Comparison of ENCODE assay signal across 1 cellular context in genomic region chr6:36302227-36302976, GRCh38.
TF ChIP-seq lines count a peak whose summit lies in the region.

No MANE protein-coding gene starts in this region.

TF ChIP-seq in K562, 482 proteins besides CTCF, POLR2A, EP300 and RAD21 (continued from another document and continues in another):
- TF ChIP-seq ZNF263 (CRISPR knock-in tag; IDR thresholded peaks at IDR 0.05; ENCODE audit: borderline replicate concordance): no peak
- TF ChIP-seq HOXB6 (CRISPR knock-in tag; IDR thresholded peaks at IDR 0.05; ENCODE audit: borderline replicate concordance): no peak
- TF ChIP-seq TSC22D4 (tag; IDR thresholded peaks at IDR 0.05): no peak
- no peak for TF ChIP-seq ZNF586 (CRISPR knock-in tag; conservative IDR thresholded peaks at IDR 0.05)
- no peak for TF ChIP-seq DNMT1 (IDR thresholded peaks at IDR 0.05)
- peak; percentile 27 for TF ChIP-seq ZFP36 (IDR thresholded peaks at IDR 0.05; ENCODE audit: low read depth, low read length, partially characterized antibody)
- TF ChIP-seq ZBTB2 (IDR thresholded peaks at IDR 0.05): no peak
- no peak for TF ChIP-seq E2F3 (CRISPR knock-in tag; IDR thresholded peaks at IDR 0.05)
- TF ChIP-seq U2AF1 (optimal IDR thresholded peaks at IDR 0.05; ENCODE audit: low read depth, low read length): no peak
- no peak for TF ChIP-seq ZNF589 (CRISPR knock-in tag; IDR thresholded peaks at IDR 0.05; ENCODE audit: low read depth)
- TF ChIP-seq ZBTB49 (CRISPR knock-in tag; IDR thresholded peaks at IDR 0.05; ENCODE audit: borderline replicate concordance): no peak
- TF ChIP-seq XRCC5 (IDR thresholded peaks at IDR 0.05; ENCODE audit: low read depth, low read length): peak; percentile 93
- TF ChIP-seq NONO (IDR thresholded peaks at IDR 0.05; ENCODE audit: low read depth in 2 of 2, low read length in 1 of 2): no peak
- no peak for TF ChIP-seq YBX1 (IDR thresholded peaks at IDR 0.05)
- no peak for TF ChIP-seq MED1 (CRISPR knock-in tag; IDR thresholded peaks at IDR 0.05; ENCODE audit: borderline replicate concordance)
- no peak for TF ChIP-seq SAP30 (IDR thresholded peaks at IDR 0.05; ENCODE audit: borderline replicate concordance, insufficient read depth, low read depth, low read length, poor library complexity, severe bottlenecking)
- TF ChIP-seq, protein P1, sequence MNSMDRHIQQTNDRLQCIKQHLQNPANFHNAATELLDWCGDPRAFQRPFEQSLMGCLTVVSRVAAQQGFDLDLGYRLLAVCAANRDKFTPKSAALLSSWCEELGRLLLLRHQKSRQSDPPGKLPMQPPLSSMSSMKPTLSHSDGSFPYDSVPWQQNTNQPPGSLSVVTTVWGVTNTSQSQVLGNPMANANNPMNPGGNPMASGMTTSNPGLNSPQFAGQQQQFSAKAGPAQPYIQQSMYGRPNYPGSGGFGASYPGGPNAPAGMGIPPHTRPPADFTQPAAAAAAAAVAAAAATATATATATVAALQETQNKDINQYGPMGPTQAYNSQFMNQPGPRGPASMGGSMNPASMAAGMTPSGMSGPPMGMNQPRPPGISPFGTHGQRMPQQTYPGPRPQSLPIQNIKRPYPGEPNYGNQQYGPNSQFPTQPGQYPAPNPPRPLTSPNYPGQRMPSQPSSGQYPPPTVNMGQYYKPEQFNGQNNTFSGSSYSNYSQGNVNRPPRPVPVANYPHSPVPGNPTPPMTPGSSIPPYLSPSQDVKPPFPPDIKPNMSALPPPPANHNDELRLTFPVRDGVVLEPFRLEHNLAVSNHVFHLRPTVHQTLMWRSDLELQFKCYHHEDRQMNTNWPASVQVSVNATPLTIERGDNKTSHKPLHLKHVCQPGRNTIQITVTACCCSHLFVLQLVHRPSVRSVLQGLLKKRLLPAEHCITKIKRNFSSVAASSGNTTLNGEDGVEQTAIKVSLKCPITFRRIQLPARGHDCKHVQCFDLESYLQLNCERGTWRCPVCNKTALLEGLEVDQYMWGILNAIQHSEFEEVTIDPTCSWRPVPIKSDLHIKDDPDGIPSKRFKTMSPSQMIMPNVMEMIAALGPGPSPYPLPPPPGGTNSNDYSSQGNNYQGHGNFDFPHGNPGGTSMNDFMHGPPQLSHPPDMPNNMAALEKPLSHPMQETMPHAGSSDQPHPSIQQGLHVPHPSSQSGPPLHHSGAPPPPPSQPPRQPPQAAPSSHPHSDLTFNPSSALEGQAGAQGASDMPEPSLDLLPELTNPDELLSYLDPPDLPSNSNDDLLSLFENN (IDR thresholded peaks at IDR 0.05; ENCODE audit: low read depth in 2 of 2, low read length in 2 of 2): 0 out of 4 replicates have a peak, but pooled peaks of 1 of the 2 experiments have one; percentile 42
- TF ChIP-seq ASH1L (IDR thresholded peaks at IDR 0.05; ENCODE audit: borderline replicate concordance, low read depth, partially characterized antibody): no peak
- no peak for TF ChIP-seq MYBL2 (IDR thresholded peaks at IDR 0.05; ENCODE audit: low read depth)
- no peak for TF ChIP-seq MYBL2 (CRISPR knock-in tag; IDR thresholded peaks at IDR 0.05; ENCODE audit: borderline replicate concordance)
- TF ChIP-seq CREM (IDR thresholded peaks at IDR 0.05; ENCODE audit: low read depth): peak; percentile 76
- TF ChIP-seq TBL1XR1 (IDR thresholded peaks at IDR 0.05; ENCODE audit: low read length in 2 of 2): peak in 1 of 2 experiments; percentile 60; a peak in 2 of 4 replicates
- no peak for TF ChIP-seq NELFE (IDR thresholded peaks at IDR 0.05; ENCODE audit: insufficient read depth, insufficient read length)
- no peak for TF ChIP-seq HES1 (IDR thresholded peaks at IDR 0.05; ENCODE audit: low read depth)
- no peak for TF ChIP-seq HNRNPL (IDR thresholded peaks at IDR 0.05; ENCODE audit: low read depth, low read length)
- peak; percentile 68 for TF ChIP-seq RBM39 (optimal IDR thresholded peaks at IDR 0.05; ENCODE audit: low read depth, low read length)
- TF ChIP-seq NRF1 (conservative IDR thresholded peaks at IDR 0.05 in 1 of 2, IDR thresholded peaks at IDR 0.05 in 1 of 2): no peak
- TF ChIP-seq NEUROD1 (IDR thresholded peaks at IDR 0.05; ENCODE audit: borderline replicate concordance, low read depth, low read length, partially characterized antibody): peak; percentile 45
- TF ChIP-seq, protein P2, sequence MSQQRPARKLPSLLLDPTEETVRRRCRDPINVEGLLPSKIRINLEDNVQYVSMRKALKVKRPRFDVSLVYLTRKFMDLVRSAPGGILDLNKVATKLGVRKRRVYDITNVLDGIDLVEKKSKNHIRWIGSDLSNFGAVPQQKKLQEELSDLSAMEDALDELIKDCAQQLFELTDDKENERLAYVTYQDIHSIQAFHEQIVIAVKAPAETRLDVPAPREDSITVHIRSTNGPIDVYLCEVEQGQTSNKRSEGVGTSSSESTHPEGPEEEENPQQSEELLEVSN (IDR thresholded peaks at IDR 0.05; ENCODE audit: borderline replicate concordance in 1 of 2, extremely low read depth in 1 of 2, insufficient read depth in 1 of 2, insufficient read length in 1 of 2, low read depth in 1 of 2, low read length in 1 of 2, poor library complexity in 1 of 2, severe bottlenecking in 1 of 2): no peak
- TF ChIP-seq ZNF76 (CRISPR knock-in tag; IDR thresholded peaks at IDR 0.05; ENCODE audit: borderline replicate concordance): no peak
- TF ChIP-seq SRF (CRISPR knock-in tag; IDR thresholded peaks at IDR 0.05): 0 out of 4 replicates have a peak, but pooled peaks of 1 of the 2 experiments have one; percentile 29
- TF ChIP-seq ZNF232 (CRISPR knock-in tag; IDR thresholded peaks at IDR 0.05): no peak
- TF ChIP-seq GATAD2A (IDR thresholded peaks at IDR 0.05): no peak
- peak; percentile 66; the same call in 1 of the 2 replicates for TF ChIP-seq CTBP1 (IDR thresholded peaks at IDR 0.05; ENCODE audit: borderline replicate concordance)
- TF ChIP-seq, protein P3, sequence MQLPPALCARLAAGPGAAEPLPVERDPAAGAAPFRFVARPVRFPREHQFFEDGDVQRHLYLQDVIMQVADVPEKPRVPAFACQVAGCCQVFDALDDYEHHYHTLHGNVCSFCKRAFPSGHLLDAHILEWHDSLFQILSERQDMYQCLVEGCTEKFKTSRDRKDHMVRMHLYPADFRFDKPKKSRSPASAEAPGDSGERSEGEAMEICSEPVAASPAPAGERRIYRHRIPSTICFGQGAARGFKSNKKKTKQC (CRISPR knock-in tag; IDR thresholded peaks at IDR 0.05): no peak
- TF ChIP-seq STAG1 (CRISPR knock-in tag; IDR thresholded peaks at IDR 0.05; ENCODE audit: borderline replicate concordance): peak; percentile 57; the same call in 1 of the 2 replicates
- peak; percentile 39; the same call in 1 of the 2 replicates for TF ChIP-seq TOE1 (IDR thresholded peaks at IDR 0.05; ENCODE audit: borderline replicate concordance)
- TF ChIP-seq TOE1 (CRISPR knock-in tag; IDR thresholded peaks at IDR 0.05; ENCODE audit: borderline replicate concordance, low read depth): no peak
- TF ChIP-seq ZC3H8 (IDR thresholded peaks at IDR 0.05): no peak
- TF ChIP-seq, protein P4, sequence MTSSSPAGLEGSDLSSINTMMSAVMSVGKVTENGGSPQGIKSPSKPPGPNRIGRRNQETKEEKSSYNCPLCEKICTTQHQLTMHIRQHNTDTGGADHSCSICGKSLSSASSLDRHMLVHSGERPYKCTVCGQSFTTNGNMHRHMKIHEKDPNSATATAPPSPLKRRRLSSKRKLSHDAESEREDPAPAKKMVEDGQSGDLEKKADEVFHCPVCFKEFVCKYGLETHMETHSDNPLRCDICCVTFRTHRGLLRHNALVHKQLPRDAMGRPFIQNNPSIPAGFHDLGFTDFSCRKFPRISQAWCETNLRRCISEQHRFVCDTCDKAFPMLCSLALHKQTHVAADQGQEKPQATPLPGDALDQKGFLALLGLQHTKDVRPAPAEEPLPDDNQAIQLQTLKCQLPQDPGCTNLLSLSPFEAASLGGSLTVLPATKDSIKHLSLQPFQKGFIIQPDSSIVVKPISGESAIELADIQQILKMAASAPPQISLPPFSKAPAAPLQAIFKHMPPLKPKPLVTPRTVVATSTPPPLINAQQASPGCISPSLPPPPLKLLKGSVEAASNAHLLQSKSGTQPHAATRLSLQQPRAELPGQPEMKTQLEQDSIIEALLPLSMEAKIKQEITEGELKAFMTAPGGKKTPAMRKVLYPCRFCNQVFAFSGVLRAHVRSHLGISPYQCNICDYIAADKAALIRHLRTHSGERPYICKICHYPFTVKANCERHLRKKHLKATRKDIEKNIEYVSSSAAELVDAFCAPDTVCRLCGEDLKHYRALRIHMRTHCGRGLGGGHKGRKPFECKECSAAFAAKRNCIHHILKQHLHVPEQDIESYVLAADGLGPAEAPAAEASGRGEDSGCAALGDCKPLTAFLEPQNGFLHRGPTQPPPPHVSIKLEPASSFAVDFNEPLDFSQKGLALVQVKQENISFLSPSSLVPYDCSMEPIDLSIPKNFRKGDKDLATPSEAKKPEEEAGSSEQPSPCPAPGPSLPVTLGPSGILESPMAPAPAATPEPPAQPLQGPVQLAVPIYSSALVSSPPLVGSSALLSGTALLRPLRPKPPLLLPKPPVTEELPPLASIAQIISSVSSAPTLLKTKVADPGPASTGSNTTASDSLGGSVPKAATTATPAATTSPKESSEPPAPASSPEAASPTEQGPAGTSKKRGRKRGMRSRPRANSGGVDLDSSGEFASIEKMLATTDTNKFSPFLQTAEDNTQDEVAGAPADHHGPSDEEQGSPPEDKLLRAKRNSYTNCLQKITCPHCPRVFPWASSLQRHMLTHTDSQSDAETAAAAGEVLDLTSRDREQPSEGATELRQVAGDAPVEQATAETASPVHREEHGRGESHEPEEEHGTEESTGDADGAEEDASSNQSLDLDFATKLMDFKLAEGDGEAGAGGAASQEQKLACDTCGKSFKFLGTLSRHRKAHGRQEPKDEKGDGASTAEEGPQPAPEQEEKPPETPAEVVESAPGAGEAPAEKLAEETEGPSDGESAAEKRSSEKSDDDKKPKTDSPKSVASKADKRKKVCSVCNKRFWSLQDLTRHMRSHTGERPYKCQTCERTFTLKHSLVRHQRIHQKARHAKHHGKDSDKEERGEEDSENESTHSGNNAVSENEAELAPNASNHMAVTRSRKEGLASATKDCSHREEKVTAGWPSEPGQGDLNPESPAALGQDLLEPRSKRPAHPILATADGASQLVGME (CRISPR knock-in tag; IDR thresholded peaks at IDR 0.05): no peak
- TF ChIP-seq RCOR1 (IDR thresholded peaks at IDR 0.05; ENCODE audit: borderline replicate concordance in 1 of 2, low read depth in 2 of 2, low read length in 2 of 2): peak; percentile 30 to 93; a peak in 3 of 4 replicates
- TF ChIP-seq CEBPB (tag; IDR thresholded peaks at IDR 0.05): no peak
- TF ChIP-seq ZFX (CRISPR knock-in tag; IDR thresholded peaks at IDR 0.05): peak; percentile 30; the same call in 1 of the 2 replicates
- no peak for TF ChIP-seq ATF2 (CRISPR knock-in tag; IDR thresholded peaks at IDR 0.05)
